Comparison of ENCODE assay signal across 1 cellular context in the genomic region with DNA sequence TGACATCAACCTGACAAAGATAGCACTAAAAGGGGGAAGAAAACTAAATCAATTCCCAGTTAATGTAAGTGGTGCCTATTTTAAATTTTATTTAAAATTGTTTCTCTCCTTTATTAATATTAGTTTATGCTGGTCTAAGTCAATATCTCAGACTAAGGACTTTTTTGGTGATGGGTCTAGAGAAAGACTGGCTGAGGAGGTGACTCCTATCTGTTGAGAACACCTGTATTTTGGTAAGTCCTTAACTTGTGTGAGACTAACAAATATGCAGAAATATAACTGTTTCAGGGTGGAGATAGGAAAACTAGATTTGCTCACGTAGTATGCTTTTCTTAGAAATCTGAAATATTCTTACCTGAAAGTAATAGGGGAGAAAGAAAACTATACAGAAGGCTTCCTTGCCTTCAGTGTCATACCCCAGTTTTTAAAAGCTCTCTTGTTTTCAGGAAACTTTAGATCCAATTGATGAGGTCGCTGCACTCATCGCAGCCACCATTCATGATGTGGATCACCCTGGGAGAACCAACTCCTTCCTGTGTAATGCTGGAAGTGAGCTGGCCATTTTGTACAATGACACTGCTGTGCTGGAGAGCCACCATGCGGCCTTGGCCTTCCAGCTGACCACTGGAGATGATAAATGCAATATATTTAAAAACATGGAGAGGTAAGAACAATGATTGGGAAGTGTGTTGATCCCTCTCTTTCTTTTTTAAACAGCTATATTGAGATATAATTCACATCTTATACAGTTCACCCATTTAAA.
A peak's percentile ranks its signal among the peaks of the same experiment; 100 is the strongest.
TF ChIP-seq lines count a peak whose summit lies in the region.

No MANE protein-coding gene starts in this region.

TF ChIP-seq in K562, 482 proteins besides CTCF, POLR2A, EP300 and RAD21 (continued from another document):
- TF ChIP-seq NR4A1 (CRISPR knock-in tag; IDR thresholded peaks at IDR 0.05) (no peak), NR4A1 (tag; IDR thresholded peaks at IDR 0.05) (no peak), ARID1B (IDR thresholded peaks at IDR 0.05) (peak; percentile 31; the same call in 1 of the 2 replicates)
